14 cellular contexts compared by ENCODE assay signal in the genomic region with DNA sequence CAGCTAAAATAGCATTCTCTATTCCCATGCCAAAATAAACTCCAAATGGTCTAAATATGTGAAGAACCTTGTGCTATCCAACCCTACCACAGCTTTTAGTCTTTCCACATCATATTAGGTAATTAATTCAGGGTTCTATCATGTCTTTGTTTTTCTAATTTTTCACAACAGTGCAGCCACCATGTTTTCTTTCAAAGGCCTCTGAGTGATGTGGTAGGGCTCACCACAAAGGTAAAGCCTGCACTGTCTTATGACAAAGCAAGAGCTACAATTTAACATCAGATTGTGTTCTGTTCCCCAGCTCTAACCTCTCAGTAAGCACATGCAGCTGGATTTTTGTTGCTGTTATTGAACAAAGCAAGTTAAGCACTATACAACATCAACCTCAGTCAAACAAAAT. TPM values are rescaled to one million over a fixed set of nuclear protein-coding genes. Genes with fewer than 3 reads are reported as not detected.
DNase-seq lines count a peak whose midpoint lies in the region; ATAC-seq and TF ChIP-seq lines count a peak whose summit lies in the region.
"Had no signal": no experiment of that assay in that cellular context is flagged by ENCODE, and none has a peak within 500 bp of the region (broad histone marks: within the 10 kb centered on the region; RNA-seq: fewer than 3 reads in every experiment).

No MANE protein-coding gene starts in this region.

- H3K27me3 ChIP-seq in psoas muscle (ENCODE audit: insufficient read depth in 3 of 3, low read length in 2 of 3) = no peaks in the 10 kb centered on the region
- no peaks in the 10 kb centered on the region for H3K27me3 ChIP-seq in CD8-positive, alpha-beta T cell (ENCODE audit: insufficient read depth, low read length)
- H3K27me3 ChIP-seq: ovary had no signal

- H3K4me3 ChIP-seq in psoas muscle = peak overlapping the region; percentile 26
- no peak overlapping the region for H3K4me3 ChIP-seq in CD8-positive, alpha-beta T cell (ENCODE audit: low read depth, low read length)
- H3K4me3 ChIP-seq: ovary had no signal

- no peak for TF ChIP-seq CTCF in psoas muscle (IDR thresholded peaks at IDR 0.05)
- TF ChIP-seq CTCF in CD8-positive, alpha-beta T cell (IDR thresholded peaks at IDR 0.05) = no peak

- no peaks in the 10 kb centered on the region for H3K36me3 ChIP-seq in psoas muscle (ENCODE audit: insufficient read depth in 1 of 2, low read depth in 1 of 2)
- no peaks in the 10 kb centered on the region for H3K36me3 ChIP-seq in CD8-positive, alpha-beta T cell (ENCODE audit: insufficient read depth, low read length)
- H3K36me3 ChIP-seq: ovary had no signal

- intact Hi-C loops in psoas muscle (cut with DNase I) = loop anchor here (5.0 to 10.0 kb wide), 2 partner anchors 42 to 86 kb away; no protein-coding TSS in a partner anchor
- intact Hi-C loops in CD8-positive, alpha-beta T cell (cut with DNase I, micrococcal nuclease) = no loop called here

- ATAC-seq in GM18498 (IDR thresholded peaks at IDR 0.05; ENCODE audit: unreplicated experiment) (peak; percentile 27), HG02610 (IDR thresholded peaks at IDR 0.05; ENCODE audit: unreplicated experiment) (peak; percentile 23), psoas muscle (no peak), GM21576 (IDR thresholded peaks at IDR 0.05; ENCODE audit: unreplicated experiment) (no peak)
- no peak for ATAC-seq in CD8-positive, alpha-beta T cell
- ATAC-seq in activated T-helper 17 cell treated with anti-CD3 and anti-CD28 coated beads, Interleukin-2, amount 50 U/mL, for 72 hours (replicated peaks) = no peak

- no peaks in the 10 kb centered on the region for H3K9me3 Mint-ChIP-seq in CD8-positive, alpha-beta T cell
- peaks cover 3% of the 10 kb centered on the region for H3K9me3 Mint-ChIP-seq in activated T-helper 17 cell treated with anti-CD3 and anti-CD28 coated beads, Interleukin-2, amount 50 U/mL, for 72 hours

- POLR2A ChIA-PET in CD8-positive, alpha-beta T cell (lab: Charles Lee) = no interaction called here

- peaks cover 54% of the 10 kb centered on the region for H3K4me1 Mint-ChIP-seq in CD8-positive, alpha-beta T cell (ENCODE audit: low read depth)
- H3K4me1 Mint-ChIP-seq in activated T-helper 17 cell treated with anti-CD3 and anti-CD28 coated beads, Interleukin-2, amount 50 U/mL, for 72 hours = peaks cover 15% of the 10 kb centered on the region

- DNase-seq in psoas muscle (no peak), DMS114 treated with DMSO at 0.1 percent for 48 hours (lab: John Stamatoyannopoulos, UW; ENCODE audit: unreplicated experiment) (no peak)
- DNase-seq in CD8-positive, alpha-beta T cell = no peak
- DNase-seq: effector memory CD4-positive, alpha-beta T cell; hippocampal formation; mammary epithelial cell; NCI-H2029 treated with DMSO at 0.1 percent for 48 hours; ovary had no signal

- H3K36me3 Mint-ChIP-seq in CD8-positive, alpha-beta T cell = no peaks in the 10 kb centered on the region
- no peaks in the 10 kb centered on the region for H3K36me3 Mint-ChIP-seq in activated T-helper 17 cell treated with anti-CD3 and anti-CD28 coated beads, Interleukin-2, amount 50 U/mL, for 72 hours (ENCODE audit: low read depth)

- CTCF ChIA-PET in CD8-positive, alpha-beta T cell (lab: Charles Lee) = no interaction called here

- no peaks in the 10 kb centered on the region for H3K9me3 ChIP-seq in psoas muscle
- no peaks in the 10 kb centered on the region for H3K9me3 ChIP-seq in CD8-positive, alpha-beta T cell (ENCODE audit: low read length)
- H3K9me3 ChIP-seq: ovary had no signal

- H3K27me3 Mint-ChIP-seq in CD8-positive, alpha-beta T cell (ENCODE audit: low read depth) = no peaks in the 10 kb centered on the region
- peaks cover 3% of the 10 kb centered on the region for H3K27me3 Mint-ChIP-seq in activated T-helper 17 cell treated with anti-CD3 and anti-CD28 coated beads, Interleukin-2, amount 50 U/mL, for 72 hours

- H3K4me1 ChIP-seq in psoas muscle = peaks cover 98% of the 10 kb centered on the region
- peaks cover 27% of the 10 kb centered on the region for H3K4me1 ChIP-seq in CD8-positive, alpha-beta T cell (ENCODE audit: insufficient read depth, low read length)

- no peak overlapping the region for H3K4me3 Mint-ChIP-seq in CD8-positive, alpha-beta T cell
- H3K4me3 Mint-ChIP-seq in activated T-helper 17 cell treated with anti-CD3 and anti-CD28 coated beads, Interleukin-2, amount 50 U/mL, for 72 hours = no peak overlapping the region
- H3K4me3 Mint-ChIP-seq: activated naive CD8-positive, alpha-beta T cell had no signal

- no peak overlapping the region for H3K27ac Mint-ChIP-seq in CD8-positive, alpha-beta T cell
- H3K27ac Mint-ChIP-seq in activated T-helper 17 cell treated with anti-CD3 and anti-CD28 coated beads, Interleukin-2, amount 50 U/mL, for 72 hours = no peak overlapping the region
- H3K27ac Mint-ChIP-seq: activated naive CD8-positive, alpha-beta T cell had no signal

- peak overlapping the region; percentile 55 for H3K27ac ChIP-seq in adipose tissue (ENCODE audit: low read depth, low read length)
- peak overlapping the region; percentile 87 for H3K27ac ChIP-seq in psoas muscle
- no peak overlapping the region for H3K27ac ChIP-seq in CD8-positive, alpha-beta T cell (ENCODE audit: low read depth, low read length)

RNA-seq across cellular contexts. Expression of gene MEF2C, which starts 52.4 kb away (rescaled TPM):
- polyA plus RNA-seq in adipose tissue = 10 to 100 TPM in 2 of 3 donors, 1 to 10 TPM in 1; 3.3 to 15.6 (median 14.3) TPM
- 100 to 1,000 TPM; 148 to 530 (median 257) TPM for total RNA-seq in psoas muscle
- polyA plus RNA-seq in psoas muscle = 10 to 100 TPM in 2 of 3 donors, 1 to 10 TPM in 1; 9.3 to 96.4 (median 32.0) TPM
- 1 to 10 TPM; 1.6 TPM for total RNA-seq in CD8-positive, alpha-beta T cell
- under 1 TPM in 1 of 2 donors, not detected in 1; 0.77 TPM for total RNA-seq in activated T-helper 17 cell treated with anti-CD3 and anti-CD28 coated beads, Interleukin-2, amount 50 U/mL, for 72 hours
- polyA plus RNA-seq: mammary epithelial cell had no signal

Comparison
In these comparisons a context has a peak if more than half of its experiments do, and no peak if none do; other contexts are left out.
1. ATAC-seq: peak in GM18498 (single experiment) and HG02610 (single experiment); none in psoas muscle (0 of 4), GM21576 (single experiment), CD8-positive, alpha-beta T cell (single experiment) and activated T-helper 17 cell treated with anti-CD3 and anti-CD28 coated beads, Interleukin-2, amount 50 U/mL, for 72 hours (single experiment).
2. RNA of gene MEF2C, which starts 52.4 kb away (total RNA-seq): 148 to 530 TPM in psoas muscle; 1.6 TPM in CD8-positive, alpha-beta T cell and 0.77 TPM in activated T-helper 17 cell treated with anti-CD3 and anti-CD28 coated beads, Interleukin-2, amount 50 U/mL, for 72 hours; every median in the first group is over 10 times any median in the second.
3. intact Hi-C loops: an anchor here in psoas muscle (5.0 to 10.0 kb wide); none called in CD8-positive, alpha-beta T cell.